1 cellular context compared by ENCODE assay signal in the genomic region with DNA sequence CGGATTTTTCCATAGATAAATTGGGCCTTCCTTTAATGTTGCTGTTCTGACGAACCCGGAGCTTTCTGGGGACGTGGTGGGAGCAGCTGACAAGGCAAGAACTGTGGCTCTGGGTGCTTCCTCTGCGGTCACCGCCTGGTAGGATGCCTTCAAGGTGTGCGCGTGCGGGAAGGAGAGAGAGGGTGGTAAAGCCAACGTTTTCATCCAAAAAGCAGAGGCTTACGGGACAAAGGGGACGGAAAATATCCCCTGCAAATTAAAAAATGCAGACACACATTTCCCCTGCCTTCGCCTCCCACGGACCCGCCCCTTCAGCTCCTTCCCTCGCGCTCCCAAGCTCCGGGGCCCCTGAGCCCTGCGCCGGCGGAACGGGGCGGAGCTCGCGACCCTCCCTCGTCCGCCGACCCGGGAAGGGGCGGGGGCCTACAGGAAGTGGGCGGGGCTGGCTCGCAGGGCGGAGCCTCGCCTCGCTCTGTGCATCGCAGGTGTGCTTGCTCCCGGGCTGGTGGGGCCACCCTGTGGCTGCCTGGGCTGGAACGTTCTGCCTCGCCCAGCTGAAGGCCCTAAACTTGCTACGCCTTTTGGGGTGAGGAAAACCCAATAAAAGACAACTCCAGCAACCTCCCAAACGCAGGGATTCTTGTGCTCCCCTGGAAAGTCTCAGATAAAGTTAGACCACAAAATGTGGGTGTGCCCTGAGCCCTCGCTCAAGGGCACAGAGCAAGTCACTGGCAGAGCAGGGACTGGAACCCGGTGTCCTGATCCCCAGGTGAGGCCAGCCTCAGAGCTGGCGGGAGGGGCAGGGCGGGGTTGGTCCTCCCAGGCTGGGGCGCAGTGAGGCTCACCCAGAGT.
TF ChIP-seq lines count a peak whose summit lies in the region.

No MANE protein-coding gene starts in this region.

TF ChIP-seq in HepG2, 621 proteins besides CTCF, POLR2A, EP300 and RAD21 (continued from another document and continues in another):
- no peak for TF ChIP-seq AGO2 (optimal IDR thresholded peaks at IDR 0.05; ENCODE audit: low read depth, low read length)
- no peak for TF ChIP-seq FOXA1 (IDR thresholded peaks at IDR 0.05)
- TF ChIP-seq FOXA1 (CRISPR knock-in tag; IDR thresholded peaks at IDR 0.05): 0 out of 2 replicates have a peak, but pooled peaks have one; percentile 27
- TF ChIP-seq MYC (CRISPR knock-in tag; IDR thresholded peaks at IDR 0.05; ENCODE audit: borderline replicate concordance): peak; percentile 84; the same call in 1 of the 2 replicates
- TF ChIP-seq MIER2 (CRISPR knock-in tag; IDR thresholded peaks at IDR 0.05): peak; percentile 28; the same call in 1 of the 2 replicates
- TF ChIP-seq, protein P1, sequence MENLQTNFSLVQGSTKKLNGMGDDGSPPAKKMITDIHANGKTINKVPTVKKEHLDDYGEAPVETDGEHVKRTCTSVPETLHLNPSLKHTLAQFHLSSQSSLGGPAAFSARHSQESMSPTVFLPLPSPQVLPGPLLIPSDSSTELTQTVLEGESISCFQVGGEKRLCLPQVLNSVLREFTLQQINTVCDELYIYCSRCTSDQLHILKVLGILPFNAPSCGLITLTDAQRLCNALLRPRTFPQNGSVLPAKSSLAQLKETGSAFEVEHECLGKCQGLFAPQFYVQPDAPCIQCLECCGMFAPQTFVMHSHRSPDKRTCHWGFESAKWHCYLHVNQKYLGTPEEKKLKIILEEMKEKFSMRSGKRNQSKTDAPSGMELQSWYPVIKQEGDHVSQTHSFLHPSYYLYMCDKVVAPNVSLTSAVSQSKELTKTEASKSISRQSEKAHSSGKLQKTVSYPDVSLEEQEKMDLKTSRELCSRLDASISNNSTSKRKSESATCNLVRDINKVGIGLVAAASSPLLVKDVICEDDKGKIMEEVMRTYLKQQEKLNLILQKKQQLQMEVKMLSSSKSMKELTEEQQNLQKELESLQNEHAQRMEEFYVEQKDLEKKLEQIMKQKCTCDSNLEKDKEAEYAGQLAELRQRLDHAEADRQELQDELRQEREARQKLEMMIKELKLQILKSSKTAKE (CRISPR knock-in tag; IDR thresholded peaks at IDR 0.05; ENCODE audit: borderline replicate concordance): peak; percentile 65; the same call in 1 of the 2 replicates
- peak; percentile 56 for TF ChIP-seq GATAD2A (CRISPR knock-in tag; IDR thresholded peaks at IDR 0.05)
- TF ChIP-seq, protein P2, sequence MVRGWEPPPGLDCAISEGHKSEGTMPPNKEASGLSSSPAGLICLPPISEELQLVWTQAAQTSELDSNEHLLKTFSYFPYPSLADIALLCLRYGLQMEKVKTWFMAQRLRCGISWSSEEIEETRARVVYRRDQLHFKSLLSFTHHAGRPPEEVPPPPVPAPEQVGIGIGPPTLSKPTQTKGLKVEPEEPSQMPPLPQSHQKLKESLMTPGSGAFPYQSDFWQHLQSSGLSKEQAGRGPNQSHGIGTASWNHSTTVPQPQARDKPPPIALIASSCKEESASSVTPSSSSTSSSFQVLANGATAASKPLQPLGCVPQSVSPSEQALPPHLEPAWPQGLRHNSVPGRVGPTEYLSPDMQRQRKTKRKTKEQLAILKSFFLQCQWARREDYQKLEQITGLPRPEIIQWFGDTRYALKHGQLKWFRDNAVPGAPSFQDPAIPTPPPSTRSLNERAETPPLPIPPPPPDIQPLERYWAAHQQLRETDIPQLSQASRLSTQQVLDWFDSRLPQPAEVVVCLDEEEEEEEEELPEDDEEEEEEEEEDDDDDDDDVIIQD (CRISPR knock-in tag; IDR thresholded peaks at IDR 0.05; ENCODE audit: low read depth): peak; percentile 75; the same call in 1 of the 2 replicates
- no peak for TF ChIP-seq ZNF207 (IDR thresholded peaks at IDR 0.05; ENCODE audit: borderline replicate concordance)
- no peak for TF ChIP-seq SIX4 (CRISPR knock-in tag; IDR thresholded peaks at IDR 0.05)
- TF ChIP-seq, protein P3, sequence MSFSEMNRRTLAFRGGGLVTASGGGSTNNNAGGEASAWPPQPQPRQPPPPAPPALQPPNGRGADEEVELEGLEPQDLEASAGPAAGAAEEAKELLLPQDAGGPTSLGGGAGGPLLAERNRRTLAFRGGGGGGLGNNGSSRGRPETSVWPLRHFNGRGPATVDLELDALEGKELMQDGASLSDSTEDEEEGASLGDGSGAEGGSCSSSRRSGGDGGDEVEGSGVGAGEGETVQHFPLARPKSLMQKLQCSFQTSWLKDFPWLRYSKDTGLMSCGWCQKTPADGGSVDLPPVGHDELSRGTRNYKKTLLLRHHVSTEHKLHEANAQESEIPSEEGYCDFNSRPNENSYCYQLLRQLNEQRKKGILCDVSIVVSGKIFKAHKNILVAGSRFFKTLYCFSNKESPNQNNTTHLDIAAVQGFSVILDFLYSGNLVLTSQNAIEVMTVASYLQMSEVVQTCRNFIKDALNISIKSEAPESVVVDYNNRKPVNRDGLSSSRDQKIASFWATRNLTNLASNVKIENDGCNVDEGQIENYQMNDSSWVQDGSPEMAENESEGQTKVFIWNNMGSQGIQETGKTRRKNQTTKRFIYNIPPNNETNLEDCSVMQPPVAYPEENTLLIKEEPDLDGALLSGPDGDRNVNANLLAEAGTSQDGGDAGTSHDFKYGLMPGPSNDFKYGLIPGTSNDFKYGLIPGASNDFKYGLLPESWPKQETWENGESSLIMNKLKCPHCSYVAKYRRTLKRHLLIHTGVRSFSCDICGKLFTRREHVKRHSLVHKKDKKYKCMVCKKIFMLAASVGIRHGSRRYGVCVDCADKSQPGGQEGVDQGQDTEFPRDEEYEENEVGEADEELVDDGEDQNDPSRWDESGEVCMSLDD (CRISPR knock-in tag; IDR thresholded peaks at IDR 0.05; ENCODE audit: borderline replicate concordance): 0 out of 2 replicates have a peak, but pooled peaks have one; percentile 48
- TF ChIP-seq, protein P4, sequence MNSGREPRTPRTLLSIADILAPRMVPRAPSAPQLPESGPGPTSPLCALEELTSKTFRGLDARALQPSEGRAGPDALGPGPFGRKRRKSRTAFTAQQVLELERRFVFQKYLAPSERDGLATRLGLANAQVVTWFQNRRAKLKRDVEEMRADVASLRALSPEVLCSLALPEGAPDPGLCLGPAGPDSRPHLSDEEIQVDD (CRISPR knock-in tag; IDR thresholded peaks at IDR 0.05; ENCODE audit: borderline replicate concordance): no peak
- TF ChIP-seq FUBP1 (CRISPR knock-in tag; IDR thresholded peaks at IDR 0.05; ENCODE audit: borderline replicate concordance): no peak
- TF ChIP-seq WIZ (CRISPR knock-in tag; IDR thresholded peaks at IDR 0.05): peak; percentile 87; the same call in 1 of the 2 replicates
- no peak for TF ChIP-seq KMT2A (CRISPR knock-in tag; IDR thresholded peaks at IDR 0.05)
- peak; percentile 60; the same call in 1 of the 2 replicates for TF ChIP-seq PHF20 (CRISPR knock-in tag; IDR thresholded peaks at IDR 0.05)
- TF ChIP-seq ZMYM2 (CRISPR knock-in tag; IDR thresholded peaks at IDR 0.05): 0 out of 2 replicates have a peak, but pooled peaks have one; percentile 56
- TF ChIP-seq, protein P5, sequence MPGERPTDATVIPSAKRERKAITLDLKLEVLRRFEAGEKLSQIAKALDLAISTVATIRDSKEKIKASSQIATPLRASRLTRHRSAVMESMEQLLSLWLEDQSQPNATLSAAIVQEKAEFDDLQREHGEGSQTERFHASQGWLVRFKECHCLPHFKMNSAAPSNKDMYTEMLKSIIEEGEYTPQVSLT (CRISPR knock-in tag; IDR thresholded peaks at IDR 0.05; ENCODE audit: borderline replicate concordance, low read depth): no peak; the same call in 1 of the 2 replicates
- TF ChIP-seq, protein P6, sequence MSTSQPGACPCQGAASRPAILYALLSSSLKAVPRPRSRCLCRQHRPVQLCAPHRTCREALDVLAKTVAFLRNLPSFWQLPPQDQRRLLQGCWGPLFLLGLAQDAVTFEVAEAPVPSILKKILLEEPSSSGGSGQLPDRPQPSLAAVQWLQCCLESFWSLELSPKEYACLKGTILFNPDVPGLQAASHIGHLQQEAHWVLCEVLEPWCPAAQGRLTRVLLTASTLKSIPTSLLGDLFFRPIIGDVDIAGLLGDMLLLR (CRISPR knock-in tag; IDR thresholded peaks at IDR 0.05): no peak
- TF ChIP-seq ZNF18 (CRISPR knock-in tag; IDR thresholded peaks at IDR 0.05; ENCODE audit: insufficient replicate concordance): no peak
- TF ChIP-seq FOSL1 (CRISPR knock-in tag; IDR thresholded peaks at IDR 0.05; ENCODE audit: borderline replicate concordance): no peak
- peak; percentile 77; the same call in 1 of the 2 replicates for TF ChIP-seq MED13 (CRISPR knock-in tag; IDR thresholded peaks at IDR 0.05)
- peak; percentile 84; the same call in 1 of the 2 replicates for TF ChIP-seq ZNF598 (CRISPR knock-in tag; IDR thresholded peaks at IDR 0.05; ENCODE audit: borderline replicate concordance)
- TF ChIP-seq, protein P7, sequence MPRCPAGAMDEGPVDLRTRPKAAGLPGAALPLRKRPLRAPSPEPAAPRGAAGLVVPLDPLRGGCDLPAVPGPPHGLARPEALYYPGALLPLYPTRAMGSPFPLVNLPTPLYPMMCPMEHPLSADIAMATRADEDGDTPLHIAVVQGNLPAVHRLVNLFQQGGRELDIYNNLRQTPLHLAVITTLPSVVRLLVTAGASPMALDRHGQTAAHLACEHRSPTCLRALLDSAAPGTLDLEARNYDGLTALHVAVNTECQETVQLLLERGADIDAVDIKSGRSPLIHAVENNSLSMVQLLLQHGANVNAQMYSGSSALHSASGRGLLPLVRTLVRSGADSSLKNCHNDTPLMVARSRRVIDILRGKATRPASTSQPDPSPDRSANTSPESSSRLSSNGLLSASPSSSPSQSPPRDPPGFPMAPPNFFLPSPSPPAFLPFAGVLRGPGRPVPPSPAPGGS (CRISPR knock-in tag; IDR thresholded peaks at IDR 0.05): no peak; the same call in 1 of the 2 replicates
- no peak; the same call in 1 of the 2 replicates for TF ChIP-seq BORCS8-MEF2B (CRISPR knock-in tag; IDR thresholded peaks at IDR 0.05)
- no peak for TF ChIP-seq ZNF343 (CRISPR knock-in tag; IDR thresholded peaks at IDR 0.05)
- TF ChIP-seq, protein P8, sequence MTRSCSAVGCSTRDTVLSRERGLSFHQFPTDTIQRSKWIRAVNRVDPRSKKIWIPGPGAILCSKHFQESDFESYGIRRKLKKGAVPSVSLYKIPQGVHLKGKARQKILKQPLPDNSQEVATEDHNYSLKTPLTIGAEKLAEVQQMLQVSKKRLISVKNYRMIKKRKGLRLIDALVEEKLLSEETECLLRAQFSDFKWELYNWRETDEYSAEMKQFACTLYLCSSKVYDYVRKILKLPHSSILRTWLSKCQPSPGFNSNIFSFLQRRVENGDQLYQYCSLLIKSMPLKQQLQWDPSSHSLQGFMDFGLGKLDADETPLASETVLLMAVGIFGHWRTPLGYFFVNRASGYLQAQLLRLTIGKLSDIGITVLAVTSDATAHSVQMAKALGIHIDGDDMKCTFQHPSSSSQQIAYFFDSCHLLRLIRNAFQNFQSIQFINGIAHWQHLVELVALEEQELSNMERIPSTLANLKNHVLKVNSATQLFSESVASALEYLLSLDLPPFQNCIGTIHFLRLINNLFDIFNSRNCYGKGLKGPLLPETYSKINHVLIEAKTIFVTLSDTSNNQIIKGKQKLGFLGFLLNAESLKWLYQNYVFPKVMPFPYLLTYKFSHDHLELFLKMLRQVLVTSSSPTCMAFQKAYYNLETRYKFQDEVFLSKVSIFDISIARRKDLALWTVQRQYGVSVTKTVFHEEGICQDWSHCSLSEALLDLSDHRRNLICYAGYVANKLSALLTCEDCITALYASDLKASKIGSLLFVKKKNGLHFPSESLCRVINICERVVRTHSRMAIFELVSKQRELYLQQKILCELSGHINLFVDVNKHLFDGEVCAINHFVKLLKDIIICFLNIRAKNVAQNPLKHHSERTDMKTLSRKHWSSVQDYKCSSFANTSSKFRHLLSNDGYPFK (CRISPR knock-in tag; IDR thresholded peaks at IDR 0.05; ENCODE audit: borderline replicate concordance): peak; percentile 59; the same call in 1 of the 2 replicates
- TF ChIP-seq MAFK (conservative IDR thresholded peaks at IDR 0.05 in 1 of 2, IDR thresholded peaks at IDR 0.05 in 1 of 2; ENCODE audit: low read length in 2 of 2): no peak
- no peak for TF ChIP-seq JUN (CRISPR knock-in tag; IDR thresholded peaks at IDR 0.05)
- TF ChIP-seq DMAP1 (CRISPR knock-in tag; IDR thresholded peaks at IDR 0.05): peak; percentile 43; the same call in 1 of the 2 replicates
- peak; percentile 84 for TF ChIP-seq IKZF5 (CRISPR knock-in tag; IDR thresholded peaks at IDR 0.05)
- no peak for TF ChIP-seq NAIF1 (CRISPR knock-in tag; IDR thresholded peaks at IDR 0.05; ENCODE audit: borderline replicate concordance)
- TF ChIP-seq ZNF414 (CRISPR knock-in tag; IDR thresholded peaks at IDR 0.05): 0 out of 2 replicates have a peak, but pooled peaks have one; percentile 38
